8 cellular contexts compared by ENCODE assay signal in genomic region chr21:34889537-34890257, GRCh38.
A peak's percentile ranks its signal among the peaks of the same experiment; 100 is the strongest.
DNase-seq lines count a peak whose midpoint lies in the region; ATAC-seq and TF ChIP-seq lines count a peak whose summit lies in the region.

No MANE protein-coding gene starts in this region.

- H3K9me3 ChIP-seq in OCI-LY1 (ENCODE audit: low read length) (no peaks in the 10 kb centered on the region), esophagus muscularis mucosa (no peaks in the 10 kb centered on the region)

- peaks cover 20 to 40% of the 10 kb centered on the region in 2 donors for H3K4me1 Mint-ChIP-seq in natural killer cell
- peaks cover 62% of the 10 kb centered on the region for H3K4me1 Mint-ChIP-seq in stimulated activated naive CD8-positive, alpha-beta T cell treated with anti-CD3 and anti-CD28 coated beads, Interleukin-15, Interleukin-2, amounts not matched to agents 100 ng/mL and 50 ng/mL, for 24 hours (ENCODE audit: low read depth)

- ATAC-seq in HG03439 (IDR thresholded peaks at IDR 0.05; ENCODE audit: unreplicated experiment) (peak; percentile 42), natural killer cell (peak; percentile 56 to 79 (median 62))

- no peaks in the 10 kb centered on the region; the same call in 1 of the 2 replicates for H4K20me1 ChIP-seq in OCI-LY1 (ENCODE audit: insufficient read depth, low read length)

- H3K4me3 ChIP-seq in OCI-LY1 (ENCODE audit: low read depth, low read length, poor library complexity, severe bottlenecking), result peak overlapping the region; percentile 82
- peak overlapping the region; percentile 68 to 77 (median 73) for H3K4me3 ChIP-seq in esophagus muscularis mucosa

- peak; percentile 63 for TF ChIP-seq CTCF in OCI-LY1 (IDR thresholded peaks at IDR 0.05; ENCODE audit: low read length)
- TF ChIP-seq CTCF in esophagus muscularis mucosa (IDR thresholded peaks at IDR 0.05), result peak; percentile 72 to 92 (median 80)
- peak; percentile 90 for TF ChIP-seq CTCF in natural killer cell (IDR thresholded peaks at IDR 0.05)

- peaks cover 9% of the 10 kb centered on the region for H3K36me3 ChIP-seq in OCI-LY1 (ENCODE audit: insufficient read depth, low read length)
- no peaks in the 10 kb centered on the region for H3K36me3 ChIP-seq in esophagus muscularis mucosa

- peak overlapping the region; percentile 96 for H3K4me3 Mint-ChIP-seq in natural killer cell
- peak overlapping the region; percentile 90 for H3K4me3 Mint-ChIP-seq in stimulated activated naive CD8-positive, alpha-beta T cell treated with anti-CD3 and anti-CD28 coated beads, Interleukin-15, Interleukin-2, amounts not matched to agents 100 ng/mL and 50 ng/mL, for 24 hours

- H2AFZ ChIP-seq in OCI-LY1 (ENCODE audit: low read length), result no peak overlapping the region

- intact Hi-C loops in esophagus muscularis mucosa (cut with DNase I) (loop anchor here (5.0 to 10.0 kb wide), 5 partner anchors 142 to 1435 kb away; partner anchors contain the start of gene MORC3), natural killer cell (cut with micrococcal nuclease) (loop anchor here (2.0 to 5.0 kb wide), 4 partner anchors 45 to 333 kb away; no protein-coding TSS in a partner anchor)

- DNase-seq in CD1c-positive myeloid dendritic cell (ENCODE audit: extremely low spot score), result peak; percentile 91
- peak; percentile 72 for DNase-seq in GM19240 (ENCODE audit: insufficient read length, low spot score)
- peak; percentile 67 for DNase-seq in activated T-cell treated with anti-CD3 and anti-CD28 coated beads for 4 hours
- peak; percentile 91 for DNase-seq in esophagus muscularis mucosa (ENCODE audit: extremely low spot score)
- DNase-seq in natural killer cell, result peak; percentile 77

- peaks cover 43% of the 10 kb centered on the region for H3K4me1 ChIP-seq in OCI-LY1 (ENCODE audit: insufficient read depth, low read length, severe bottlenecking)
- peaks cover 30 to 55% (median 53%) of the 10 kb centered on the region in 4 donors for H3K4me1 ChIP-seq in esophagus muscularis mucosa

- WGBS in esophagus muscularis mucosa, result 0% methylated on average over 2 of the region's 91 CpGs

- H3K27ac ChIP-seq in OCI-LY1 (ENCODE audit: low read depth, low read length, poor library complexity, severe bottlenecking) (peak overlapping the region; percentile 93), esophagus muscularis mucosa (replicated peaks in 1 of 4) (peak overlapping the region; percentile 72 to 90 (median 82))

- H3K4me2 ChIP-seq in OCI-LY1 (ENCODE audit: low read length), result peak overlapping the region; percentile 95

- H3K27me3 Mint-ChIP-seq in natural killer cell (ENCODE audit: low read depth in 2 of 2), result no peaks in the 10 kb centered on the region
- peaks cover 6% of the 10 kb centered on the region for H3K27me3 Mint-ChIP-seq in stimulated activated naive CD8-positive, alpha-beta T cell treated with anti-CD3 and anti-CD28 coated beads, Interleukin-15, Interleukin-2, amounts not matched to agents 100 ng/mL and 50 ng/mL, for 24 hours

- peak overlapping the region; percentile 78 for H3K9ac ChIP-seq in OCI-LY1 (ENCODE audit: low read length)

- H3K9me2 ChIP-seq in OCI-LY1 (ENCODE audit: low read depth, low read length), result no peaks in the 10 kb centered on the region

- TF ChIP-seq POLR2A in esophagus muscularis mucosa (IDR thresholded peaks at IDR 0.05; ENCODE audit: low read depth), result no peak

- H3F3A ChIP-seq in OCI-LY1 (ENCODE audit: insufficient read depth, low read length), result peaks cover 17% of the 10 kb centered on the region; the same call in 1 of the 2 replicates

- peak overlapping the region; percentile 87 to 91 for H3K27ac Mint-ChIP-seq in natural killer cell
- peak overlapping the region; percentile 98 for H3K27ac Mint-ChIP-seq in stimulated activated naive CD8-positive, alpha-beta T cell treated with anti-CD3 and anti-CD28 coated beads, Interleukin-15, Interleukin-2, amounts not matched to agents 100 ng/mL and 50 ng/mL, for 24 hours

- H3K27me3 ChIP-seq in OCI-LY1 (ENCODE audit: insufficient read depth, low read length) (no peaks in the 10 kb centered on the region), esophagus muscularis mucosa (peaks cover 17 to 86% (median 55%) of the 10 kb centered on the region in 4 donors)

- peaks cover 8% of the 10 kb centered on the region; the same call in 1 of the 2 replicates for H3K79me2 ChIP-seq in OCI-LY1 (ENCODE audit: insufficient read depth, low read length)

- no peak for TF ChIP-seq EP300 in esophagus muscularis mucosa (IDR thresholded peaks at IDR 0.05)

- no peaks in the 10 kb centered on the region for H3K9me3 Mint-ChIP-seq in natural killer cell
- H3K9me3 Mint-ChIP-seq in stimulated activated naive CD8-positive, alpha-beta T cell treated with anti-CD3 and anti-CD28 coated beads, Interleukin-15, Interleukin-2, amounts not matched to agents 100 ng/mL and 50 ng/mL, for 24 hours, result no peaks in the 10 kb centered on the region

- no peaks in the 10 kb centered on the region for H3K36me3 Mint-ChIP-seq in natural killer cell
- peaks cover 22% of the 10 kb centered on the region for H3K36me3 Mint-ChIP-seq in stimulated activated naive CD8-positive, alpha-beta T cell treated with anti-CD3 and anti-CD28 coated beads, Interleukin-15, Interleukin-2, amounts not matched to agents 100 ng/mL and 50 ng/mL, for 24 hours (ENCODE audit: low read depth)

Comparison
In these comparisons a context has a peak if more than half of its experiments do, and no peak if none do; other contexts are left out.
1. Peak in every context shown above with its lines: DNase-seq, ATAC-seq, H3K4me3 ChIP-seq and H3K27ac ChIP-seq.